7 cellular contexts compared by ENCODE assay signal in genomic region chr7:39851466-39852045, GRCh38.
"Had no signal": no experiment of that assay in that cellular context is flagged by ENCODE, and none has a peak within 500 bp of the region (broad histone marks: within the 10 kb centered on the region; RNA-seq: fewer than 3 reads in every experiment).

No MANE protein-coding gene starts in this region.

- ATAC-seq: GM23338 had no signal

- DNase-seq: H9, HCEC 1CT, IMR-90 had no signal

- H3K9me3 Mint-ChIP-seq: GM23338, H9 had no signal

- FAIRE-seq: H1, H54, HTR-8/SVneo had no signal

- H3K4me3 ChIP-seq: GM23338 had no signal

- H3K27ac Mint-ChIP-seq: GM23338, H9 had no signal

- H3K4me2 ChIP-seq: GM23338 had no signal

- H3K4me3 Mint-ChIP-seq: GM23338, H9 had no signal

- H3K4me1 Mint-ChIP-seq: H9 had no signal

- H2AFZ ChIP-seq: GM23338 had no signal
